Comparison of ENCODE assay signal across 1 cellular context in genomic region chr2:230987137-230988020, GRCh38.
A peak's percentile ranks its signal among the peaks of the same experiment; 100 is the strongest.
TF ChIP-seq lines count a peak whose summit lies in the region.

No MANE protein-coding gene starts in this region.

TF ChIP-seq in GM12878, 131 proteins besides CTCF, POLR2A, EP300 and RAD21 (continued from another document and continues in another):
- peak; percentile 79 for TF ChIP-seq MLLT1 (IDR thresholded peaks at IDR 0.05)
- TF ChIP-seq SREBF1 (IDR thresholded peaks at IDR 0.05; ENCODE audit: low read length) = no peak
- no peak for TF ChIP-seq CHD1 (IDR thresholded peaks at IDR 0.05; ENCODE audit: low read depth, low read length)
- TF ChIP-seq SIN3A (IDR thresholded peaks at IDR 0.05; ENCODE audit: low read depth, low read length) = 0 out of 2 replicates have a peak, but pooled peaks have one; percentile 54
- TF ChIP-seq TCF3 (IDR thresholded peaks at IDR 0.05; ENCODE audit: borderline replicate concordance, insufficient read depth, low read depth, low read length) = 0 out of 2 replicates have a peak, but pooled peaks have one; percentile 27
- TF ChIP-seq ZBTB40 (IDR thresholded peaks at IDR 0.05; ENCODE audit: borderline replicate concordance) = peak; percentile 18; the same call in 1 of the 2 replicates
- TF ChIP-seq ZBED1 (IDR thresholded peaks at IDR 0.05; ENCODE audit: borderline replicate concordance) = 0 out of 2 replicates have a peak, but pooled peaks have one; percentile 8
- TF ChIP-seq NBN (IDR thresholded peaks at IDR 0.05) = peak; percentile 74; the same call in 1 of the 2 replicates
- TF ChIP-seq NR2F1 (conservative IDR thresholded peaks at IDR 0.05) = 0 out of 2 replicates have a peak, but pooled peaks have one; percentile 34
- no peak for TF ChIP-seq BCL11A (IDR thresholded peaks at IDR 0.05; ENCODE audit: low read depth, low read length)
- peak; percentile 34 to 37; a peak in 1 of 4 replicates for TF ChIP-seq BHLHE40 (IDR thresholded peaks at IDR 0.05; ENCODE audit: borderline replicate concordance in 1 of 2, low read depth in 2 of 2, low read length in 1 of 2)
- TF ChIP-seq MTA3 (IDR thresholded peaks at IDR 0.05; ENCODE audit: borderline replicate concordance, low read length) = no peak
- no peak for TF ChIP-seq PBX3 (IDR thresholded peaks at IDR 0.05; ENCODE audit: insufficient replicate concordance, low read depth, low read length)
- TF ChIP-seq EED (IDR thresholded peaks at IDR 0.05; ENCODE audit: low read depth) = peak; percentile 91
- no peak for TF ChIP-seq CUX1 (IDR thresholded peaks at IDR 0.05; ENCODE audit: insufficient replicate concordance, low read depth, low read length)
- TF ChIP-seq SUZ12 (IDR thresholded peaks at IDR 0.05; ENCODE audit: unreplicated experiment) = no peak
- TF ChIP-seq DPF2 (IDR thresholded peaks at IDR 0.05) = no peak
- no peak for TF ChIP-seq USF1 (IDR thresholded peaks at IDR 0.05; ENCODE audit: borderline replicate concordance, extremely low read length, insufficient read depth, low read depth, low read length)
- TF ChIP-seq ZBTB11 (CRISPR knock-in tag; IDR thresholded peaks at IDR 0.05) = no peak
- peak; percentile 23; the same call in 1 of the 2 replicates for TF ChIP-seq FOXK2 (IDR thresholded peaks at IDR 0.05)
- TF ChIP-seq ZNF687 (IDR thresholded peaks at IDR 0.05) = peak; percentile 75
- no peak for TF ChIP-seq SMAD5 (IDR thresholded peaks at IDR 0.05; ENCODE audit: low read depth)
- no peak for TF ChIP-seq ELK1 (IDR thresholded peaks at IDR 0.05; ENCODE audit: low read depth, low read length)
- TF ChIP-seq MTA2 (IDR thresholded peaks at IDR 0.05; ENCODE audit: low read depth) = no peak
- no peak for TF ChIP-seq PAX5 (IDR thresholded peaks at IDR 0.05; ENCODE audit: borderline replicate concordance, low read depth, low read length)
- no peak for TF ChIP-seq CBFB (IDR thresholded peaks at IDR 0.05; ENCODE audit: low read depth)
- no peak for TF ChIP-seq BACH1 (IDR thresholded peaks at IDR 0.05; ENCODE audit: borderline replicate concordance)
- TF ChIP-seq NR2C1 (IDR thresholded peaks at IDR 0.05) = no peak
- TF ChIP-seq KLF5 (IDR thresholded peaks at IDR 0.05; ENCODE audit: partially characterized antibody) = peak; percentile 63
